Comparison of ENCODE assay signal across 8 cellular contexts in genomic region chr22:32476286-32476685, GRCh38. TPM values are rescaled to one million over a fixed set of nuclear protein-coding genes. Genes with fewer than 3 reads are reported as not detected.
DNase-seq lines count a peak whose midpoint lies in the region; ATAC-seq, FAIRE-seq and TF ChIP-seq lines count a peak whose summit lies in the region.

No MANE protein-coding gene starts in this region.

- TF ChIP-seq POLR2A in gastroesophageal sphincter (IDR thresholded peaks at IDR 0.05): no peak

- CTCF ChIA-PET in WTC11 (lab: Charles Lee): interaction anchor here (0.9 to 1.9 kb wide), 4 partner anchors 9 to 321 kb away, joined by 3 to 4 read pairs (median 4); no protein-coding TSS in a partner anchor

- H3K36me3 ChIP-seq in H7 (replicated peaks; ENCODE audit: control insufficient read depth, insufficient read depth, low read length): no peaks in the 10 kb centered on the region
- peaks cover 0 to 18% of the 10 kb centered on the region in 2 donors for H3K36me3 ChIP-seq in gastroesophageal sphincter
- peaks cover 0 to 4% of the 10 kb centered on the region in 2 donors for H3K36me3 ChIP-seq in small intestine (ENCODE audit: control insufficient read depth in 2 of 2, insufficient read depth in 2 of 2, low read length in 2 of 2)

- no peak for FAIRE-seq in small intestine (lab: Jason Lieb, UNC)

- WGBS in gastroesophageal sphincter (ENCODE audit: low coverage in 1 of 2), 2 donors: 2 to 6% methylated on average over 4 of the region's 4 CpGs
- 0 to 11% (median 1%) methylated on average over 4 of the region's 4 CpGs for WGBS in small intestine, 3 donors

- peak overlapping the region; percentile 81; the same call in 1 of the 2 replicates for H3K4me3 ChIP-seq in H7 (ENCODE audit: insufficient read depth, low read depth, low read length)
- peak overlapping the region; percentile 84 to 90 for H3K4me3 ChIP-seq in gastroesophageal sphincter
- H3K4me3 ChIP-seq in small intestine (ENCODE audit: low read depth in 1 of 2, low read length in 2 of 2): peak overlapping the region in 1 of 2 donors; percentile 36

- H3K4me3 Mint-ChIP-seq in WTC11: peak overlapping the region; percentile 97

- peak overlapping the region in 3 of 4 donors; percentile 98 to 99 (median 98) for H3K27ac ChIP-seq in gastroesophageal sphincter
- H3K27ac ChIP-seq in small intestine (ENCODE audit: low read depth in 1 of 2, low read length in 1 of 2): no peak overlapping the region

- no peak for TF ChIP-seq EP300 in gastroesophageal sphincter (IDR thresholded peaks at IDR 0.05)

- no peak for ATAC-seq in WTC11
- no peak for ATAC-seq in gastroesophageal sphincter
- no peak for ATAC-seq in HG03159 (IDR thresholded peaks at IDR 0.05; ENCODE audit: unreplicated experiment)
- no peak for ATAC-seq in GM21526 (IDR thresholded peaks at IDR 0.05; ENCODE audit: low FRiP score, unreplicated experiment)

- no peaks in the 10 kb centered on the region for H3K36me3 Mint-ChIP-seq in WTC11

- POLR2A ChIA-PET in WTC11 (lab: Charles Lee): interaction anchor here (0.5 kb wide), 1 partner anchor 217 kb away, joined by 3 read pairs; no protein-coding TSS in a partner anchor

- TF ChIP-seq CTCF in WTC11 (IDR thresholded peaks at IDR 0.05) (no peak), gastroesophageal sphincter (IDR thresholded peaks at IDR 0.05) (no peak)

- H3K27ac Mint-ChIP-seq in WTC11: no peak overlapping the region

- H3K27me3 ChIP-seq in H7 (ENCODE audit: control insufficient read depth, insufficient read depth, low read length): no peaks in the 10 kb centered on the region
- no peaks in the 10 kb centered on the region for H3K27me3 ChIP-seq in gastroesophageal sphincter
- no peaks in the 10 kb centered on the region for H3K27me3 ChIP-seq in small intestine (ENCODE audit: control insufficient read depth in 2 of 2, insufficient read depth in 2 of 2, low read length in 2 of 2)

- H3K27me3 Mint-ChIP-seq in WTC11 (ENCODE audit: low read depth): no peaks in the 10 kb centered on the region; the same call in 1 of the 2 replicates

- peaks cover 0 to 53% (median 5%) of the 10 kb centered on the region in 3 donors for H3K4me1 ChIP-seq in gastroesophageal sphincter
- H3K4me1 ChIP-seq in small intestine (ENCODE audit: control insufficient read depth in 2 of 2, insufficient read depth in 1 of 2, low read depth in 1 of 2, low read length in 1 of 2): peaks cover 2 to 10% of the 10 kb centered on the region in 2 donors

- no peak for DNase-seq in H7
- DNase-seq in WTC11 (ENCODE audit: low spot score): no peak
- peak; percentile 44 for DNase-seq in small intestine
- no peak for DNase-seq in NCI-H1436 treated with DMSO at 0.1 percent for 48 hours (lab: John Stamatoyannopoulos, UW)
- no peak for DNase-seq in iPS-NIHi7 (ENCODE audit: extremely low spot score)

- H3K4me1 Mint-ChIP-seq in WTC11: peaks cover 8% of the 10 kb centered on the region

- H3K9me3 ChIP-seq in gastroesophageal sphincter (no peaks in the 10 kb centered on the region), small intestine (ENCODE audit: control insufficient read depth, low read depth) (no peaks in the 10 kb centered on the region)

- no peaks in the 10 kb centered on the region for H3K9me3 Mint-ChIP-seq in WTC11

TF ChIP-seq in WTC11, 78 proteins besides CTCF, POLR2A, EP300 and RAD21:
- TF ChIP-seq ELF4 (CRISPR knock-in tag; IDR thresholded peaks at IDR 0.05; ENCODE audit: low read depth) (no peak), RELA (CRISPR knock-in tag; IDR thresholded peaks at IDR 0.05; ENCODE audit: borderline replicate concordance) (no peak), FOXP1 (CRISPR knock-in tag; IDR thresholded peaks at IDR 0.05; ENCODE audit: borderline replicate concordance) (no peak), ZNF512 (CRISPR knock-in tag; IDR thresholded peaks at IDR 0.05; ENCODE audit: borderline replicate concordance) (no peak), FOXP4 (CRISPR knock-in tag; IDR thresholded peaks at IDR 0.05) (no peak), TEAD1 (CRISPR knock-in tag; IDR thresholded peaks at IDR 0.05) (no peak), CREM (CRISPR knock-in tag; IDR thresholded peaks at IDR 0.05) (no peak), HMGA2 (CRISPR knock-in tag; IDR thresholded peaks at IDR 0.05) (no peak), E2F5 (CRISPR knock-in tag; IDR thresholded peaks at IDR 0.05) (no peak), ZBTB43 (CRISPR knock-in tag; IDR thresholded peaks at IDR 0.05) (no peak), ZNF423 (CRISPR knock-in tag; IDR thresholded peaks at IDR 0.05) (no peak), TCF7 (CRISPR knock-in tag; IDR thresholded peaks at IDR 0.05; ENCODE audit: low read depth) (no peak)
- TF ChIP-seq, protein P1, sequence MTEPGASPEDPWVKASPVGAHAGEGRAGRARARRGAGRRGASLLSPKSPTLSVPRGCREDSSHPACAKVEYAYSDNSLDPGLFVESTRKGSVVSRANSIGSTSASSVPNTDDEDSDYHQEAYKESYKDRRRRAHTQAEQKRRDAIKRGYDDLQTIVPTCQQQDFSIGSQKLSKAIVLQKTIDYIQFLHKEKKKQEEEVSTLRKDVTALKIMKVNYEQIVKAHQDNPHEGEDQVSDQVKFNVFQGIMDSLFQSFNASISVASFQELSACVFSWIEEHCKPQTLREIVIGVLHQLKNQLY (CRISPR knock-in tag; IDR thresholded peaks at IDR 0.05): no peak
- TF ChIP-seq, protein P2, sequence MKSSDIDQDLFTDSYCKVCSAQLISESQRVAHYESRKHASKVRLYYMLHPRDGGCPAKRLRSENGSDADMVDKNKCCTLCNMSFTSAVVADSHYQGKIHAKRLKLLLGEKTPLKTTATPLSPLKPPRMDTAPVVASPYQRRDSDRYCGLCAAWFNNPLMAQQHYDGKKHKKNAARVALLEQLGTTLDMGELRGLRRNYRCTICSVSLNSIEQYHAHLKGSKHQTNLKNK (CRISPR knock-in tag; IDR thresholded peaks at IDR 0.05): no peak

RNA-seq across cellular contexts. Expression of gene FBXO7, which starts 1.7 kb away (rescaled TPM):
- total RNA-seq in H7 (2014; rRNA removed; shearing (Covaris generic)): 99.2 and 105 TPM in 2 replicates
- 59.4 to 64.0 TPM (median 60.7 TPM) in 3 replicates for total RNA-seq in WTC11 (2021)
- total RNA-seq in gastroesophageal sphincter: 10 to 100 TPM; 73.4 to 95.1 (median 87.3) TPM
- 100 to 1,000 TPM in 1 of 3 donors, 10 to 100 TPM in 2; 61.6 to 100 (median 79.4) TPM for polyA plus RNA-seq in small intestine

RNA-seq across cellular contexts. Expression of gene BPIFC, which starts 12.0 kb away (rescaled TPM):
- total RNA-seq in H7 (2014; rRNA removed; shearing (Covaris generic)): not detected in 2 replicates
- total RNA-seq in WTC11 (2021): not detected in 3 replicates
- not detected for total RNA-seq in gastroesophageal sphincter
- not detected for polyA plus RNA-seq in small intestine

Comparison
In these comparisons a context has a peak if more than half of its experiments do, and no peak if none do; other contexts are left out.
1. H3K27ac ChIP-seq: peak in gastroesophageal sphincter (3 of 4); none in small intestine (0 of 2).